Comparison of ENCODE assay signal across 1 cellular context in the genomic region with DNA sequence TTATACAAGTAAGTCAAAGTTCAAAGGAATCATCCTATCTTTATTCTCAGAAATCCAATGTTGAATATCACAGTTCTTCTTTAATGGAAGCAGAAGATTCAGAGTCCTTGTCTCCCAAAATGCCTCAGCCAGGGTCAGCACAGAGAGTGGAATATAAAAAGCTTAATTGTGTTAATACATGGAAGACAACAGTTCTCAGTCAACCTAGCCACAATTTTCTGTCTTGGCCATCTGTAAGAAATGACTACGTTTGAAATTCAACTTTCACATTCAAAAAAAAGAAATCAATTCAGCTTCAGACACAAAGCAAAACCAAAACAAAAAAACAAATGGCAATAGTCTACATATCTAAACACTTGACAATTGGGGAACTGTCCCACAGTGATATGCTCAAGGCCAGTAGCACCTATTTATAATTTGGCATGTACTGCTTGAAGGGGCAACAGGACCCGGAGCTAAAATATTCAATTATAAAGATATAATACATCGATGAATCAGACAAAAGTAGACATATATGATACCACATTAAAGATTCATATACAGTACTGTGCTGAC.
TF ChIP-seq lines count a peak whose summit lies in the region.

No MANE protein-coding gene starts in this region.

TF ChIP-seq in IMR-90, 13 proteins besides CTCF, POLR2A, EP300 and RAD21 (continued from another document):
- no peak for TF ChIP-seq RCOR1 (IDR thresholded peaks at IDR 0.05; ENCODE audit: insufficient replicate concordance, low read length)
- TF ChIP-seq RFX5 (IDR thresholded peaks at IDR 0.05; ENCODE audit: low read depth, low read length) = no peak
- TF ChIP-seq SMC3 (IDR thresholded peaks at IDR 0.05; ENCODE audit: low read depth, low read length) = no peak
